Comparison of ENCODE assay signal across 1 cellular context in the genomic region with DNA sequence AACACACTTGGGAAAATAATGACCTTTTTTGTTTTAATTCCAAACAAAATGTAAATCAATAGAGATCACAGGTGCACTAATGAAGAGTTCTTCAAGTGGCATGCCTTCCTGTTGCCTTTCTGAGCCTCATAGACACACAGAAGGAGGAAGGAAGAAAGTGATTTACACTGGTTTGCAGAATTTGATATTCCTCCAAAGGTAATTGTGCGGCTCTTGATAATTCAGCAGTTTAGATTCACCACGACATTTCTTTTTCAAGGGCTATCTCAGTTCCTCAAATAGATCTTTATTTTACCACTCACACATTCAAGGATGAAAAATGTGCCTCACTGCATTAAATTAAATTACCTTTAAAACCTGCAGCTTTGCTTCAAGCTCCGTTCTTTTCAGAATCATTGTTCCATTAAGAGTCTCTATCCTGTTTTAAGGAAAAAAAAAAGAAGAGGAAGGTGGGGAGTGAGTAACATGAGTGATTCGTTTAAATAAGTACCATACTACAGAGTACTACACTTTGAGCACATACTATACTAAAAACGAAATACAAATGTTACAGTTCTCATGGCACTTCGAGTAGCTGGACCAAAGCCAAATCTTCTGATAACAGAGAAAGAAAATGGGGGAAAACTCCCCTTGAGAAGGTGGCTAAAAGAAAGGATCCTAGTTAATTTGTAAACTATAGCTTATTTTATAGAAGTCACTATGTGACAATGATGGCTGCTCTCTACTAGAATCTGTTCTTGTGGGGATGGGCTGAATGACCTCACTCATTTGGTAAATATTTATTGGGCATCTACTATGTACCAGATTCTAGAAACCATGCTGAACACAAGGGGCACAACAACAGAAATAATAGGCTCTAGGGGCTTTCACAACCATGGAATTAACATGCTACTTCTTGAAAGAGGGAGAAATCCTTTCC.
TF ChIP-seq lines count a peak whose summit lies in the region.

No MANE protein-coding gene starts in this region.

TF ChIP-seq in HEK293T, 16 proteins besides CTCF, POLR2A, EP300 and RAD21 (continued from another document):
- no peak for TF ChIP-seq TARDBP (IDR thresholded peaks at IDR 0.05)
